25 cellular contexts compared by ENCODE assay signal in genomic region chr1:12090326-12090725, GRCh38. TPM values are rescaled to one million over a fixed set of nuclear protein-coding genes. Genes with fewer than 3 reads are reported as not detected.
DNase-seq lines count a peak whose midpoint lies in the region; ATAC-seq and TF ChIP-seq lines count a peak whose summit lies in the region.
"Had no signal": no experiment of that assay in that cellular context is flagged by ENCODE, and none has a peak within 500 bp of the region (broad histone marks: within the 10 kb centered on the region; RNA-seq: fewer than 3 reads in every experiment).

No MANE protein-coding gene starts in this region.

- no peak for DNase-seq in activated naive CD4-positive, alpha-beta T cell (lab: John Stamatoyannopoulos, UW)
- no peak for DNase-seq in activated T-helper 2 cell treated with anti-CD3 and anti-CD28 coated beads, Interferon-gamma antibody, Interleukin-2, Interleukin-4, amounts not matched to agents 10 μg/mL and 5 μg/mL and 100 μg/mL, durations not matched to agents 14 hours and 24 hours and 36 hours (ENCODE audit: low spot score)
- no peak for DNase-seq in natural killer cell
- DNase-seq in naive thymus-derived CD8-positive, alpha-beta T cell = no peak
- DNase-seq in mesendoderm = no peak
- no peak for DNase-seq in RWPE1 (ENCODE audit: low spot score)
- DNase-seq: CD4-positive, alpha-beta memory T cell; COR-L47; EL; GF-D8; Karpas-422; NCI-H1092 treated with DMSO at 0.1 percent for 48 hours; NCI-H1436; NCI-H187 treated with DMSO at 0.1 percent for 48 hours; NCI-H524; NCI-H774; PC-3; SJCRH30 had no signal

- H3K4ac ChIP-seq in mesendoderm (ENCODE audit: low read depth, low read length) = no peak overlapping the region

- H2AK5ac ChIP-seq in mesendoderm (ENCODE audit: low read length) = no peak overlapping the region

- intact Hi-C loops in activated T-helper 2 cell treated with anti-CD3 and anti-CD28 coated beads, Interferon-gamma antibody, Interleukin-2, Interleukin-4, amounts not matched to agents 10 μg/mL and 5 μg/mL and 100 μg/mL, durations not matched to agents 14 hours and 24 hours and 36 hours (cut with micrococcal nuclease) = no loop called here
- intact Hi-C loops in natural killer cell (cut with micrococcal nuclease) = no loop called here

- CTCF ChIA-PET in RWPE1 (lab: Yijun Ruan, JAX) = no interaction called here

- H3K4me3 ChIP-seq in mesendoderm (ENCODE audit: low read length) = no peak overlapping the region
- H3K4me3 ChIP-seq: SJCRH30 had no signal

- no peaks in the 10 kb centered on the region for H3K27me3 ChIP-seq in mesendoderm (ENCODE audit: insufficient read depth, low read length, poor library complexity)
- H3K27me3 ChIP-seq: SJCRH30 had no signal

- H3K18ac ChIP-seq in mesendoderm (ENCODE audit: low read length) = no peak overlapping the region

- H4K8ac ChIP-seq in mesendoderm (ENCODE audit: low read depth, low read length) = no peak overlapping the region

- H3K23ac ChIP-seq in mesendoderm (ENCODE audit: low read length) = no peak overlapping the region

- H3K36me3 Mint-ChIP-seq in activated naive CD4-positive, alpha-beta T cell treated with anti-CD3 and anti-CD28 coated beads, Interleukin-2, amount 50 U/mL, for 24 hours = no peaks in the 10 kb centered on the region
- peaks cover 80% of the 10 kb centered on the region for H3K36me3 Mint-ChIP-seq in activated T-helper 2 cell treated with anti-CD3 and anti-CD28 coated beads, Interferon-gamma antibody, Interleukin-2, Interleukin-4, amounts not matched to agents 10 μg/mL and 5 μg/mL and 100 μg/mL, durations not matched to agents 14 hours and 24 hours and 36 hours (ENCODE audit: low read depth)
- no peaks in the 10 kb centered on the region for H3K36me3 Mint-ChIP-seq in natural killer cell
- no peaks in the 10 kb centered on the region for H3K36me3 Mint-ChIP-seq in naive thymus-derived CD8-positive, alpha-beta T cell

- H3K79me1 ChIP-seq in mesendoderm (ENCODE audit: low read length) = no peaks in the 10 kb centered on the region

- H3K79me2 ChIP-seq in mesendoderm (ENCODE audit: control insufficient read depth, insufficient read depth, low read length) = no peaks in the 10 kb centered on the region

- H3K4me3 Mint-ChIP-seq in activated naive CD4-positive, alpha-beta T cell treated with anti-CD3 and anti-CD28 coated beads, Interleukin-2, amount 50 U/mL, for 24 hours = no peak overlapping the region
- H3K4me3 Mint-ChIP-seq in activated T-helper 2 cell treated with anti-CD3 and anti-CD28 coated beads, Interferon-gamma antibody, Interleukin-2, Interleukin-4, amounts not matched to agents 10 μg/mL and 5 μg/mL and 100 μg/mL, durations not matched to agents 14 hours and 24 hours and 36 hours (ENCODE audit: low read depth) = no peak overlapping the region
- peak overlapping the region; percentile 31 for H3K4me3 Mint-ChIP-seq in natural killer cell
- H3K4me3 Mint-ChIP-seq in naive thymus-derived CD8-positive, alpha-beta T cell = no peak overlapping the region

- POLR2A ChIA-PET in naive thymus-derived CD8-positive, alpha-beta T cell (lab: Charles Lee) = interaction anchor here (0.6 kb wide), 1 partner anchor 133 kb away, joined by 7 read pairs; no protein-coding TSS in a partner anchor
- POLR2A ChIA-PET in RWPE1 (lab: Yijun Ruan, JAX; ENCODE audit: low non-redundant PET) = no interaction called here

- H3K4me1 ChIP-seq in mesendoderm (ENCODE audit: control insufficient read depth, low read depth, low read length) = no peaks in the 10 kb centered on the region

- no peak overlapping the region for H2BK5ac ChIP-seq in mesendoderm (ENCODE audit: low read length)

- no peak overlapping the region for H4K5ac ChIP-seq in mesendoderm (ENCODE audit: low read length)

- ATAC-seq in natural killer cell = no peak
- ATAC-seq in HG03460 (IDR thresholded peaks at IDR 0.05; ENCODE audit: unreplicated experiment) = no peak
- ATAC-seq in naive thymus-derived CD8-positive, alpha-beta T cell = no peak
- ATAC-seq: HCT116, PC-3, Right ventricle myocardium inferior, SK-N-SH treated with all-trans-retinoic acid at 6 μM for 48 hours had no signal

- H3K4me1 Mint-ChIP-seq in activated naive CD4-positive, alpha-beta T cell treated with anti-CD3 and anti-CD28 coated beads, Interleukin-2, amount 50 U/mL, for 24 hours = peaks cover 41% of the 10 kb centered on the region
- H3K4me1 Mint-ChIP-seq in activated T-helper 2 cell treated with anti-CD3 and anti-CD28 coated beads, Interferon-gamma antibody, Interleukin-2, Interleukin-4, amounts not matched to agents 10 μg/mL and 5 μg/mL and 100 μg/mL, durations not matched to agents 14 hours and 24 hours and 36 hours (ENCODE audit: low read depth) = peaks cover 58% of the 10 kb centered on the region
- H3K4me1 Mint-ChIP-seq in natural killer cell = peaks cover 41 to 49% of the 10 kb centered on the region in 2 donors
- peaks cover 31 to 51% (median 47%) of the 10 kb centered on the region in 4 donors for H3K4me1 Mint-ChIP-seq in naive thymus-derived CD8-positive, alpha-beta T cell

- H2BK120ac ChIP-seq in mesendoderm (ENCODE audit: low read depth, low read length) = no peak overlapping the region

- H3K4me2 ChIP-seq in mesendoderm (ENCODE audit: low read length) = no peak overlapping the region

- no peak overlapping the region for H3K27ac ChIP-seq in mesendoderm (ENCODE audit: low read depth, low read length)
- H3K27ac ChIP-seq in RWPE1 = no peak overlapping the region
- H3K27ac ChIP-seq: HL-60, SJCRH30 had no signal

- H2BK15ac ChIP-seq in mesendoderm (replicated peaks; ENCODE audit: low read depth) = no peak overlapping the region

- H3K36me3 ChIP-seq in mesendoderm (ENCODE audit: control insufficient read depth, insufficient read depth, low read length) = no peaks in the 10 kb centered on the region
- H3K36me3 ChIP-seq: SJCRH30 had no signal

- H3K27me3 Mint-ChIP-seq in activated naive CD4-positive, alpha-beta T cell treated with anti-CD3 and anti-CD28 coated beads, Interleukin-2, amount 50 U/mL, for 24 hours = no peaks in the 10 kb centered on the region
- no peaks in the 10 kb centered on the region for H3K27me3 Mint-ChIP-seq in activated T-helper 2 cell treated with anti-CD3 and anti-CD28 coated beads, Interferon-gamma antibody, Interleukin-2, Interleukin-4, amounts not matched to agents 10 μg/mL and 5 μg/mL and 100 μg/mL, durations not matched to agents 14 hours and 24 hours and 36 hours (ENCODE audit: low read depth)
- H3K27me3 Mint-ChIP-seq in natural killer cell (ENCODE audit: low read depth in 2 of 2) = no peaks in the 10 kb centered on the region
- H3K27me3 Mint-ChIP-seq in naive thymus-derived CD8-positive, alpha-beta T cell = no peaks in the 10 kb centered on the region
- H3K27me3 Mint-ChIP-seq: CD4-positive, alpha-beta memory T cell had no signal

- H3K27ac Mint-ChIP-seq in activated naive CD4-positive, alpha-beta T cell treated with anti-CD3 and anti-CD28 coated beads, Interleukin-2, amount 50 U/mL, for 24 hours = peak overlapping the region; percentile 30
- H3K27ac Mint-ChIP-seq in activated T-helper 2 cell treated with anti-CD3 and anti-CD28 coated beads, Interferon-gamma antibody, Interleukin-2, Interleukin-4, amounts not matched to agents 10 μg/mL and 5 μg/mL and 100 μg/mL, durations not matched to agents 14 hours and 24 hours and 36 hours = peak overlapping the region; percentile 26
- peak overlapping the region; percentile 16 to 91 for H3K27ac Mint-ChIP-seq in natural killer cell
- H3K27ac Mint-ChIP-seq in naive thymus-derived CD8-positive, alpha-beta T cell = peak overlapping the region in 1 of 10 donors; percentile 34

- 100% methylated on average over 1 of the region's 3 CpGs for WGBS in mesendoderm (ENCODE audit: extremely low coverage, insufficient coverage, low lambda C conversion rate)

- no peaks in the 10 kb centered on the region for H3K9me3 Mint-ChIP-seq in activated naive CD4-positive, alpha-beta T cell treated with anti-CD3 and anti-CD28 coated beads, Interleukin-2, amount 50 U/mL, for 24 hours
- peaks cover 33% of the 10 kb centered on the region for H3K9me3 Mint-ChIP-seq in activated T-helper 2 cell treated with anti-CD3 and anti-CD28 coated beads, Interferon-gamma antibody, Interleukin-2, Interleukin-4, amounts not matched to agents 10 μg/mL and 5 μg/mL and 100 μg/mL, durations not matched to agents 14 hours and 24 hours and 36 hours
- H3K9me3 Mint-ChIP-seq in natural killer cell = peaks cover 0 to 3% of the 10 kb centered on the region in 2 donors
- H3K9me3 Mint-ChIP-seq in naive thymus-derived CD8-positive, alpha-beta T cell = peaks cover 0 to 10% (median 0%) of the 10 kb centered on the region in 9 donors

- no peak overlapping the region for H3K56ac ChIP-seq in mesendoderm (ENCODE audit: low read length)

- TF ChIP-seq CTCF in natural killer cell (IDR thresholded peaks at IDR 0.05) = no peak
- no peak for TF ChIP-seq CTCF in RWPE1 (conservative IDR thresholded peaks at IDR 0.05; ENCODE audit: low read depth)

- no peak overlapping the region for H3K9ac ChIP-seq in mesendoderm (ENCODE audit: low read length)

RNA-seq across cellular contexts. Expression of gene TNFRSF8, which starts 27.2 kb away (rescaled TPM):
- total RNA-seq in activated T-helper 2 cell treated with anti-CD3 and anti-CD28 coated beads, Interferon-gamma antibody, Interleukin-2, Interleukin-4, amounts not matched to agents 10 μg/mL and 5 μg/mL and 100 μg/mL, durations not matched to agents 14 hours and 24 hours and 36 hours = 65.0 and 65.5 TPM in 2 replicates
- 1 to 10 TPM in 1 of 3 donors, under 1 TPM in 2; 0.34 to 1.7 (median 0.50) TPM for total RNA-seq in natural killer cell
- not detected for total RNA-seq in naive thymus-derived CD8-positive, alpha-beta T cell
- not detected for polyA plus RNA-seq in naive thymus-derived CD8-positive, alpha-beta T cell
- 10.3 TPM for polyA plus RNA-seq in mesendoderm (2013, experiment 1 of 2)
- 10.7 TPM for polyA plus RNA-seq in mesendoderm (2013, experiment 2 of 2)
- total RNA-seq: CD4-positive, alpha-beta memory T cell; PC-3 had no signal
- polyA plus RNA-seq: BJ; CD4-positive, alpha-beta memory T cell had no signal

Comparison
In these comparisons a context has a peak if more than half of its experiments do, and no peak if none do; other contexts are left out.
1. RNA of gene TNFRSF8, which starts 27.2 kb away (total RNA-seq): 65.0 to 65.5 TPM in activated T-helper 2 cell treated with anti-CD3 and anti-CD28 coated beads, Interferon-gamma antibody, Interleukin-2, Interleukin-4, amounts not matched to agents 10 μg/mL and 5 μg/mL and 100 μg/mL, durations not matched to agents 14 hours and 24 hours and 36 hours; 0.34 to 1.7 TPM in natural killer cell and not detected in naive thymus-derived CD8-positive, alpha-beta T cell; every median in the first group is over 10 times any median in the second.